8 cellular contexts compared by ENCODE assay signal in the genomic region with DNA sequence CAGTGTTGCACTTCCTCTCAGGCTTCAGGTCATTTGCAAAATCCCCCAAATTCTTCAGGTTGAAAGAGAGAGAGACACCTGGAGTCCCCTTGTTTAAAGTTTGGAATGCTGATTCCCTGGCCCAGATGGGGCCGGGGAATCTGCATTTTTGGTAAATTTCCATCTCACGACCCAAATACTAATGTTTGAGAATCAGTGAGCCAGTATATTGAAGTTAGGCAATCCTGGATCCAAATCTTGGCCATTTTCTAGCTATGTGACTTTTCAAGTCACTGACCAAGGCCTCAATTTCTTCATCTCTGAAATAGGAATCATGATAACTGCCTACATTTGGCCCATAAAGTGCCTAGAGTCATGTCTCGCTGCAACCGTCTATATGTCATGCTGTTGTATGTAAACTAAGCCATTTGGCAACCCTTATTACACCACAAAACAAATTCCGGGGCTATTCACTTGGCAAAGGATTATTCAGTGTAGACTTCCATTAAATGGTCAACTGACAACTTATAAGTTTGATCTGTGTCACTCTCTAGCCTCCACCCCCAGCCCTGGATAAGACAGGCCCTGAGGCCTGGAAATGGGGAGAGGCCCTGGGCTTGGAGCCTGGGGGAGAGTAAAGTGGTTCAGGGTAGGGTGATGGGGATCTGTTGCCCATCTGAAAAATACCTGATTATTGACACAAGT. TPM values are rescaled to one million over a fixed set of nuclear protein-coding genes. Genes with fewer than 3 reads are reported as not detected.
DNase-seq lines count a peak whose midpoint lies in the region; ATAC-seq and TF ChIP-seq lines count a peak whose summit lies in the region.

No MANE protein-coding gene starts in this region.

- TF ChIP-seq CTCF in CD8-positive, alpha-beta T cell (IDR thresholded peaks at IDR 0.05): no peak
- TF ChIP-seq CTCF in PC-3 (conservative IDR thresholded peaks at IDR 0.05; ENCODE audit: low read depth, low read length) (no peak), neural progenitor cell (IDR thresholded peaks at IDR 0.05) (no peak)

- H3K9me2 ChIP-seq in PC-3 (replicated peaks; ENCODE audit: low read length): no peaks in the 10 kb centered on the region

- H3K4me3 ChIP-seq in CD8-positive, alpha-beta T cell (ENCODE audit: low read depth, low read length): peak overlapping the region; percentile 94
- H3K4me3 ChIP-seq in PC-3 (ENCODE audit: low read length): peak overlapping the region; percentile 90
- peak overlapping the region; percentile 12 for H3K4me3 ChIP-seq in endocrine pancreas (ENCODE audit: control insufficient read depth, insufficient read depth, low read length)
- peak overlapping the region; percentile 94 for H3K4me3 ChIP-seq in neural progenitor cell

- H3K4me2 ChIP-seq in PC-3 (ENCODE audit: low read length) (peak overlapping the region; percentile 86), neural progenitor cell (peak overlapping the region; percentile 97)

- intact Hi-C loops in CD8-positive, alpha-beta T cell (cut with DNase I, micrococcal nuclease): loop anchor here (1.0 to 10.0 kb wide), 3 partner anchors 20 to 982 kb away; a partner anchor contains a TSS
- intact Hi-C loops in PC-3 (cut with micrococcal nuclease): loop anchor here (10.0 kb wide), 1 partner anchor 652 kb away; no protein-coding TSS in a partner anchor

- H4K20me1 ChIP-seq in PC-3 (ENCODE audit: low read length): peaks cover 10% of the 10 kb centered on the region
- H4K20me1 ChIP-seq in neural progenitor cell (ENCODE audit: low read depth): peaks cover 13% of the 10 kb centered on the region

- H3F3A ChIP-seq in PC-3 (ENCODE audit: low read length, unreplicated experiment) (no peaks in the 10 kb centered on the region), neural progenitor cell (ENCODE audit: low read depth) (peaks cover 66% of the 10 kb centered on the region)

- BruUV-seq in PC-3 (replicated peaks; lab: Mats Ljungman, UMichigan): TSS peak; percentile 3

- POLR2A ChIA-PET in CD8-positive, alpha-beta T cell (lab: Charles Lee): interaction anchor here (1.2 to 14.8 kb wide), 6 partner anchors 16 to 547 kb away, joined by 3 to 641 read pairs (median 8); no protein-coding TSS in a partner anchor
- POLR2A ChIA-PET in PC-3 (lab: Charles Lee; ENCODE audit: unreplicated experiment): interaction anchor here (0.6 to 1.8 kb wide), 2 partner anchors 18 to 105 kb away, joined by 5 to 17 read pairs; no protein-coding TSS in a partner anchor

- H3K27me3 Mint-ChIP-seq in CD8-positive, alpha-beta T cell (ENCODE audit: low read depth): no peaks in the 10 kb centered on the region
- peaks cover 24% of the 10 kb centered on the region for H3K27me3 Mint-ChIP-seq in neural progenitor cell (ENCODE audit: insufficient read depth, low read depth)

- H3K9me3 Mint-ChIP-seq in CD8-positive, alpha-beta T cell: peaks cover 2% of the 10 kb centered on the region
- peaks cover 23% of the 10 kb centered on the region for H3K9me3 Mint-ChIP-seq in neural progenitor cell

- peak overlapping the region; percentile 92 for H3K4me3 Mint-ChIP-seq in CD8-positive, alpha-beta T cell
- peak overlapping the region; percentile 94 for H3K4me3 Mint-ChIP-seq in neural progenitor cell

- DNase-seq in CD8-positive, alpha-beta T cell: no peak
- no peak for DNase-seq in PC-3
- DNase-seq in neural progenitor cell (ENCODE audit: low spot score): no peak
- no peak for DNase-seq in activated gamma-delta T cell treated with Interleukin-2 at 50 U/mL for 16 hours
- DNase-seq in NCI-H510A treated with DMSO at 0.1 percent for 48 hours (lab: John Stamatoyannopoulos, UW): no peak
- DNase-seq in COLO668 (lab: John Stamatoyannopoulos, UW; ENCODE audit: unreplicated experiment): no peak

- peak overlapping the region; percentile 100 for H3K27ac Mint-ChIP-seq in CD8-positive, alpha-beta T cell
- H3K27ac Mint-ChIP-seq in neural progenitor cell: peak overlapping the region; percentile 96

- H3K27me3 ChIP-seq in CD8-positive, alpha-beta T cell (ENCODE audit: insufficient read depth, low read length): no peaks in the 10 kb centered on the region
- H3K27me3 ChIP-seq in PC-3 (ENCODE audit: low read length) (no peaks in the 10 kb centered on the region), endocrine pancreas (ENCODE audit: control insufficient read depth, insufficient read depth, low read length) (no peaks in the 10 kb centered on the region), neural progenitor cell (no peaks in the 10 kb centered on the region)

- H3K9me3 ChIP-seq in CD8-positive, alpha-beta T cell (ENCODE audit: low read length): no peaks in the 10 kb centered on the region
- H3K9me3 ChIP-seq in PC-3 (ENCODE audit: low read length) (peaks cover 2% of the 10 kb centered on the region; the same call in 1 of the 2 replicates), endocrine pancreas (ENCODE audit: control insufficient read depth, low read length) (no peaks in the 10 kb centered on the region), neural progenitor cell (ENCODE audit: low read depth) (no peaks in the 10 kb centered on the region)

- peaks cover 32% of the 10 kb centered on the region for H3K36me3 Mint-ChIP-seq in CD8-positive, alpha-beta T cell
- peaks cover 21% of the 10 kb centered on the region for H3K36me3 Mint-ChIP-seq in neural progenitor cell

- H3K79me2 ChIP-seq in PC-3 (ENCODE audit: low read length) (peaks cover 43% of the 10 kb centered on the region), neural progenitor cell (ENCODE audit: low read depth) (peaks cover 46% of the 10 kb centered on the region)

- H3K9ac ChIP-seq in PC-3 (ENCODE audit: low read length) (peak overlapping the region; percentile 97), endocrine pancreas (ENCODE audit: control insufficient read depth, insufficient read depth, low read length) (no peak overlapping the region), neural progenitor cell (no peak overlapping the region)

- CTCF ChIA-PET in CD8-positive, alpha-beta T cell (lab: Charles Lee): interaction anchor here (1.0 to 4.8 kb wide), 6 partner anchors 11 to 586 kb away, joined by 3 to 49 read pairs (median 7); no protein-coding TSS in a partner anchor
- CTCF ChIA-PET in PC-3 (lab: Charles Lee): no interaction called here

- H2AFZ ChIP-seq in PC-3 (ENCODE audit: low read length): peak overlapping the region; percentile 82
- H2AFZ ChIP-seq in neural progenitor cell (replicated peaks): no peak overlapping the region

- no peak for ATAC-seq in CD8-positive, alpha-beta T cell
- ATAC-seq in PC-3: no peak
- no peak for ATAC-seq in GM18498 (IDR thresholded peaks at IDR 0.05; ENCODE audit: unreplicated experiment)

- H3K4me1 Mint-ChIP-seq in CD8-positive, alpha-beta T cell (ENCODE audit: low read depth): peaks cover 39% of the 10 kb centered on the region
- H3K4me1 Mint-ChIP-seq in neural progenitor cell: peaks cover 29% of the 10 kb centered on the region

- no peaks in the 10 kb centered on the region for H3K36me3 ChIP-seq in CD8-positive, alpha-beta T cell (ENCODE audit: insufficient read depth, low read length)
- H3K36me3 ChIP-seq in PC-3 (ENCODE audit: low read depth, low read length): 0 out of 2 replicates have a peak, but pooled peaks cover 5% of the 10 kb centered on the region
- H3K36me3 ChIP-seq in endocrine pancreas (ENCODE audit: control insufficient read depth, insufficient read depth, low read length): no peaks in the 10 kb centered on the region
- H3K36me3 ChIP-seq in neural progenitor cell: no peaks in the 10 kb centered on the region

- peak overlapping the region; percentile 99 for H3K27ac ChIP-seq in CD8-positive, alpha-beta T cell (ENCODE audit: low read depth, low read length)
- H3K27ac ChIP-seq in PC-3 (ENCODE audit: low read length) (peak overlapping the region; percentile 97), neural progenitor cell (peak overlapping the region; percentile 99)

- H3K4me1 ChIP-seq in CD8-positive, alpha-beta T cell (ENCODE audit: insufficient read depth, low read length): peaks cover 18% of the 10 kb centered on the region
- H3K4me1 ChIP-seq in PC-3 (ENCODE audit: insufficient read depth, low read length) (peaks cover 19% of the 10 kb centered on the region), endocrine pancreas (ENCODE audit: control insufficient read depth, insufficient read depth, low read length) (no peaks in the 10 kb centered on the region), neural progenitor cell (peaks cover 16% of the 10 kb centered on the region)

RNA-seq across cellular contexts. Expression of a gene that starts 3.7 kb away (rescaled TPM):
- 100 to 1,000 TPM; 241 to 248 TPM for total RNA-seq in CD8-positive, alpha-beta T cell
- total RNA-seq in PC-3 (2014; rRNA removed): 63.1 and 79.7 TPM in 2 replicates
- 42.9 and 95.5 TPM in 2 replicates for total RNA-seq in neural progenitor cell (ENCODE audit: low replicate concordance)

Comparison
In these comparisons a context has a peak if more than half of its experiments do, and no peak if none do; other contexts are left out.
1. H3K4me3 ChIP-seq: peak in every context shown above with its lines; median percentile 94 in CD8-positive, alpha-beta T cell; 94 in neural progenitor cell; 90 in PC-3; 12 in endocrine pancreas.